In the genomic region with DNA sequence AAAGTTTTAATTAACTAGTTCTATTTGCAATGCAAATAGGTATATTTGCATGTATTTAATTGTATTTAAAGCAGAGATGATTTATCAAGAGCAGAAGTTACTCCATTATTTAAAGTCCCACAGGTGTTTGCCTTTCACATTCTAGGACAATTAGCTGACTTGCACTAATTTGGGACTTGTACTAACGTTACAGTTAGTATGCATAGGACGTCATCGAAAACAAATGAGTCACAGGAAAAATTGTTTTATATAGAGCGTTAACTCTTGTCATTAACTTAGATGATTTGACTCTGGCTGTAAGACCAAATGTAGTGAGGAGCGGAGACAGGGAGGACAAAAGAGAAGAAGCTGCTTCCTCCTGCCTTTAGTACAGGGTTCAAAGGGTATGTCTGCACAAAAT, we compare ENCODE assay signal across 24 cellular contexts.
"Had no signal": no experiment of that assay in that cellular context is flagged by ENCODE, and none has a peak within 500 bp of the region (broad histone marks: within the 10 kb centered on the region; RNA-seq: fewer than 3 reads in every experiment).

No MANE protein-coding gene starts in this region.

- H3K36me3 ChIP-seq: brain microvascular endothelial cell, SJCRH30 had no signal

- H3K4me3 ChIP-seq: SJCRH30, SK-N-MC had no signal

- DNase-seq: activated CD4-positive, alpha-beta T cell treated with anti-CD3 and anti-CD28 coated beads for 36 hours; activated CD4-positive, alpha-beta T cell treated with anti-CD3 and anti-CD28 coated beads, Interleukin-2, amount 10 ng/mL, durations not matched to agents 7 days and 5 days; activated CD4-positive, alpha-beta T cell treated with anti-CD3 and anti-CD28 coated beads, Interleukin-2, amount 50 U/mL, for 48 hours; activated CD8-positive, alpha-beta memory T cell treated with anti-CD3 and anti-CD28 coated beads, Interleukin-2, amount 50 U/mL, for 4 hours; activated gamma-delta T cell treated with Interleukin-2 at 50 U/mL for 16 hours; activated naive CD4-positive, alpha-beta T cell treated with anti-CD3 and anti-CD28 coated beads for 36 hours; activated T-cell treated with anti-CD3 and anti-CD28 coated beads for 4 hours; activated T-cell treated with anti-CD3 and anti-CD28 coated beads, Interleukin-2, amount 50 U/mL, for 4 hours; amniotic stem cell; aorta; brain microvascular endothelial cell; central memory CD4-positive, alpha-beta T cell; NCI-H1105; NCI-H1417 treated with DMSO at 0.1 percent for 48 hours; NCI-H187 treated with DMSO at 0.1 percent for 48 hours; NCI-H2081; NCI-H345; NCI-H524 treated with DMSO at 0.1 percent for 48 hours; SHP77; SJCRH30; T1000 had no signal

- H3K4me1 ChIP-seq: SJCRH30 had no signal

- H3K9me3 ChIP-seq: SJCRH30 had no signal

- H3K27me3 ChIP-seq: brain microvascular endothelial cell, SJCRH30 had no signal

- ATAC-seq: activated CD4-positive, alpha-beta T cell treated with anti-CD3 and anti-CD28 coated beads for 36 hours; activated CD4-positive, CD25-positive, alpha-beta regulatory T cell treated with anti-CD3 and anti-CD28 coated beads, Interleukin-2, amount 50 U/mL, for 24 hours; activated naive CD4-positive, alpha-beta T cell treated with anti-CD3 and anti-CD28 coated beads, Interleukin-2, amount 50 U/mL, for 72 hours; activated T-cell treated with anti-CD3 and anti-CD28 coated beads, Interleukin-2, amount 50 U/mL, for 4 hours had no signal

- H3K27ac ChIP-seq: brain microvascular endothelial cell, SJCRH30 had no signal
